ENCODE assay signal across 24 cellular contexts in the genomic region with DNA sequence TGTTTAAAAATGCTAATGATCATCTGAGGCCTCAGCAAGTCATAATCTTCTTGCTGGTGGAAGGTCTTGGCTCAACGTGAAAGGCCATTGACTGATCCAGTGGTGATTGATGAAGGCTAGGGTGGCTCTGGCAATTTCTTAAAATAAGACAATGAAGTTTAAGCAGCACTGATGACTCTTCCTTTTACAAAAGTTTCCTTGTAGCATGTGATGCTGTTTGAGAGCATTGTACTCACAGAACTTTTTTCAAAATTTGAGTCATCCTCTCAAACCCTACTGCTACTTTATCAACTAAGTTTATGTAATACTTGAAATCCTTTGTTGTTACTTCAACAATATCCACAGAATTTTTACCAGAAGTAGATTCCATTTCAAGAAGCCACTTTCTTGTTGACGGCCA.
DNase-seq lines count a peak whose midpoint lies in the region; FAIRE-seq and TF ChIP-seq lines count a peak whose summit lies in the region.
"Had no signal": no experiment of that assay in that cellular context is flagged by ENCODE, and none has a peak within 500 bp of the region (broad histone marks: within the 10 kb centered on the region; RNA-seq: fewer than 3 reads in every experiment).

No MANE protein-coding gene starts in this region.

- peak overlapping the region; percentile 41 to 80 (median 66) for H3K27ac Mint-ChIP-seq in CD4-positive, alpha-beta memory T cell
- H3K27ac Mint-ChIP-seq: progenitor cell of endocrine pancreas had no signal

- DNase-seq in CD4-positive, alpha-beta memory T cell, result no peak
- DNase-seq in GM23248, result peak; percentile 59
- peak; percentile 64 for DNase-seq in bronchial epithelial cell (ENCODE audit: low read depth)
- DNase-seq in iris pigment epithelial cell (ENCODE audit: low read depth), result peak; percentile 56
- DNase-seq in retina, result no peak
- DNase-seq in nucleus accumbens (lab: John Stamatoyannopoulos, UW), result no peak
- DNase-seq in SK-N-DZ (ENCODE audit: low spot score), result no peak
- DNase-seq: activated CD4-positive, alpha-beta T cell treated with anti-CD3 and anti-CD28 coated beads, Interleukin-2, amount 50 U/mL, for 4 hours; activated T-cell treated with anti-CD3 and anti-CD28 coated beads, Interleukin-2, amount 50 U/mL, for 1 hour; AML-193; Caco-2; dorsolateral prefrontal cortex; Karpas-422; left cardiac atrium; NCI-H187 treated with DMSO at 0.1 percent for 48 hours; NCI-H226; NCI-H774; OCI-M1; SHP77; stomach; upper lobe of left lung had no signal

- 72 to 75% methylated on average over 2 of the region's 2 CpGs for WGBS in GM23248 (ENCODE audit: low coverage in 1 of 2, low lambda C conversion rate in 2 of 2, missing lambda C conversion rate in 2 of 2), 2 experiments

- no peak overlapping the region for H3K9ac ChIP-seq in GM23248

- peaks cover 16% of the 10 kb centered on the region for H3F3A ChIP-seq in GM23248 (ENCODE audit: insufficient read depth)

- H3K79me2 ChIP-seq in GM23248 (ENCODE audit: insufficient read depth), result no peaks in the 10 kb centered on the region

- no peak overlapping the region for H2AFZ ChIP-seq in GM23248

- H3K36me3 Mint-ChIP-seq in CD4-positive, alpha-beta memory T cell, result peaks cover 46 to 47% of the 10 kb centered on the region in 2 donors

- peaks cover 34 to 64% (median 46%) of the 10 kb centered on the region in 4 donors for H3K4me1 Mint-ChIP-seq in CD4-positive, alpha-beta memory T cell

- no peak overlapping the region for H3K4me2 ChIP-seq in GM23248 (ENCODE audit: unreplicated experiment)

- POLR2A ChIA-PET in CD4-positive, alpha-beta memory T cell (lab: Charles Lee; ENCODE audit: partially characterized antibody), result no interaction called here

- peaks cover 24% of the 10 kb centered on the region for H3K4me1 ChIP-seq in CD4-positive, alpha-beta memory T cell (ENCODE audit: insufficient read depth, low read length)
- no peaks in the 10 kb centered on the region; the same call in 1 of the 2 replicates for H3K4me1 ChIP-seq in GM23248 (ENCODE audit: insufficient read depth)
- H3K4me1 ChIP-seq: Caco-2, stomach had no signal

- peak overlapping the region; percentile 14 for H3K27ac ChIP-seq in CD4-positive, alpha-beta memory T cell (ENCODE audit: low read depth, low read length)
- H3K27ac ChIP-seq in GM23248, result peak overlapping the region; percentile 6; the same call in 1 of the 2 replicates
- H3K27ac ChIP-seq: dorsolateral prefrontal cortex, skin epidermis, stomach, upper lobe of left lung had no signal

- H4K20me1 ChIP-seq in GM23248 (ENCODE audit: insufficient read depth), result no peaks in the 10 kb centered on the region

- no peaks in the 10 kb centered on the region for H3K36me3 ChIP-seq in CD4-positive, alpha-beta memory T cell (ENCODE audit: insufficient read depth, low read length)
- H3K36me3 ChIP-seq in GM23248 (ENCODE audit: low read depth) (peaks cover 44% of the 10 kb centered on the region), bronchial epithelial cell (ENCODE audit: control insufficient read depth, insufficient read depth, low read length) (no peaks in the 10 kb centered on the region)
- H3K36me3 ChIP-seq: HAP-1 had no signal

- H3K9me2 ChIP-seq in GM23248 (ENCODE audit: insufficient read depth), result no peaks in the 10 kb centered on the region

- no peak overlapping the region for H3K4me3 Mint-ChIP-seq in CD4-positive, alpha-beta memory T cell

- intact Hi-C loops in CD4-positive, alpha-beta memory T cell (cut with micrococcal nuclease), result no loop called here

- H3K4me3 ChIP-seq in CD4-positive, alpha-beta memory T cell (ENCODE audit: low read length in 2 of 2), result no peak overlapping the region
- H3K4me3 ChIP-seq in GM23248, result no peak overlapping the region
- no peak overlapping the region for H3K4me3 ChIP-seq in bronchial epithelial cell (ENCODE audit: low read depth, low read length)
- H3K4me3 ChIP-seq: dorsolateral prefrontal cortex, HAP-1, skin epidermis, stomach, upper lobe of left lung had no signal

- CTCF ChIA-PET in CD4-positive, alpha-beta memory T cell (lab: Charles Lee; ENCODE audit: partially characterized antibody), result no interaction called here

- peaks cover 3 to 18% (median 10%) of the 10 kb centered on the region in 8 donors for H3K9me3 Mint-ChIP-seq in CD4-positive, alpha-beta memory T cell

- H3K9me3 ChIP-seq in CD4-positive, alpha-beta memory T cell (ENCODE audit: control insufficient read depth in 1 of 2, low read length in 2 of 2), result no peaks in the 10 kb centered on the region
- H3K9me3 ChIP-seq in GM23248 (ENCODE audit: low read depth), result no peaks in the 10 kb centered on the region
- H3K9me3 ChIP-seq: Caco-2, HAP-1, stomach, upper lobe of left lung had no signal

- TF ChIP-seq CTCF in bronchial epithelial cell (IDR thresholded peaks at IDR 0.05; ENCODE audit: insufficient read depth, low read length, severe bottlenecking), result no peak

- in situ Hi-C loops in GM23248 (cut with MboI), result no loop called here

- no peaks in the 10 kb centered on the region for H3K27me3 Mint-ChIP-seq in CD4-positive, alpha-beta memory T cell
- H3K27me3 Mint-ChIP-seq: progenitor cell of endocrine pancreas had no signal

- H3K27me3 ChIP-seq in CD4-positive, alpha-beta memory T cell (ENCODE audit: insufficient read depth, low read length), result no peaks in the 10 kb centered on the region
- H3K27me3 ChIP-seq in GM23248 (replicated peaks; ENCODE audit: insufficient read depth) (no peaks in the 10 kb centered on the region), bronchial epithelial cell (ENCODE audit: control insufficient read depth, insufficient read depth, low read length) (no peaks in the 10 kb centered on the region)
- H3K27me3 ChIP-seq: dorsolateral prefrontal cortex, stomach, upper lobe of left lung had no signal

- FAIRE-seq in bronchial epithelial cell (lab: Jason Lieb, UNC), result no peak

Comparison
In these comparisons a context has a peak if more than half of its experiments do, and no peak if none do; other contexts are left out.
1. DNase-seq: peak in GM23248 (single experiment), bronchial epithelial cell (single experiment) and iris pigment epithelial cell (single experiment); none in CD4-positive, alpha-beta memory T cell (0 of 5), retina (single experiment), nucleus accumbens (0 of 56) and SK-N-DZ (single experiment).